In genomic region chr7:97104719-97105129, GRCh38 we compare ENCODE assay signal across 8 cellular contexts. TPM values are rescaled to one million over a fixed set of nuclear protein-coding genes. Genes with fewer than 3 reads are reported as not detected.
DNase-seq lines count a peak whose midpoint lies in the region; ATAC-seq, FAIRE-seq and TF ChIP-seq lines count a peak whose summit lies in the region.

No MANE protein-coding gene starts in this region.

- TF ChIP-seq EP300 in HepG2 (IDR thresholded peaks at IDR 0.05; ENCODE audit: low read depth in 2 of 2, low read length in 2 of 2) (no peak), HepG2 (CRISPR knock-in tag; IDR thresholded peaks at IDR 0.05; ENCODE audit: borderline replicate concordance) (no peak)

- 3% methylated on average over 6 of the region's 6 CpGs for WGBS in HepG2 (ENCODE audit: low lambda C conversion rate)

- H3K9me3 Mint-ChIP-seq in chondrocyte (ENCODE audit: low read depth), result peaks cover 5% of the 10 kb centered on the region

- H3K9me3 ChIP-seq in HepG2 (ENCODE audit: low read length), result peaks cover 6% of the 10 kb centered on the region; the same call in 1 of the 2 replicates

- intact Hi-C loops in HepG2 (cut with micrococcal nuclease; ENCODE audit: unreplicated experiment), result loop anchor here (1.0 to 2.0 kb wide), 4 partner anchors 75 to 740 kb away; no protein-coding TSS in a partner anchor

- H3K27me3 Mint-ChIP-seq in chondrocyte (ENCODE audit: low read depth), result peaks cover 14% of the 10 kb centered on the region

- no peak for TF ChIP-seq POLR2A in HepG2 (IDR thresholded peaks at IDR 0.05; ENCODE audit: insufficient read depth in 1 of 2, low read depth in 2 of 2, low read length in 2 of 2)

- DNase-seq in BJ (ENCODE audit: low read depth), result no peak
- DNase-seq in GM19238 (ENCODE audit: insufficient read length, low spot score), result peak; percentile 32
- peak; percentile 41 for DNase-seq in NCI-H446 treated with DMSO at 0.1 percent for 48 hours (lab: John Stamatoyannopoulos, UW)
- peak; percentile 80 for DNase-seq in activated CD4-positive, alpha-beta T cell treated with anti-CD3 and anti-CD28 coated beads for 48 hours
- DNase-seq in chondrocyte (ENCODE audit: low spot score), result no peak
- peak; percentile 65 for DNase-seq in HepG2 (ENCODE audit: low spot score)
- DNase-seq in stimulated activated CD4-positive, alpha-beta T cell treated with anti-CD3 and anti-CD28 coated beads, TNF-alpha, amount 100 ng/mL, for 1 hour (ENCODE audit: low read depth in 3 of 3, low spot score in 1 of 3), result peak; percentile 21 to 54 (median 22)

- POLR2A ChIA-PET in BJ (lab: Charles Lee) (no interaction called here), HepG2 (lab: Yijun Ruan, JAX) (no interaction called here)

- H3K79me2 ChIP-seq in HepG2 (ENCODE audit: insufficient read depth, low read length), result no peaks in the 10 kb centered on the region

- no peaks in the 10 kb centered on the region for H3K4me1 Mint-ChIP-seq in chondrocyte (ENCODE audit: low read depth)

- in situ Hi-C loops in HepG2 (cut with HindIII; ENCODE audit: extremely low pct_ligation_motif_present, low pct_unique_long_range_greater_than_20kb), result no loop called here

- ATAC-seq in HG03354 (IDR thresholded peaks at IDR 0.05; ENCODE audit: poor library complexity, severe bottlenecking, unreplicated experiment) (peak; percentile 98), HepG2 (peak; percentile 99)

- H3K4me2 ChIP-seq in HepG2 (ENCODE audit: low read depth, low read length), result peak overlapping the region; percentile 36; the same call in 1 of the 2 replicates

- no TSS peak for BruUV-seq in HepG2 (replicated peaks; lab: Mats Ljungman, UMichigan)

- H4K20me1 ChIP-seq in HepG2 (ENCODE audit: insufficient read depth, low read length), result no peaks in the 10 kb centered on the region

- CTCF ChIA-PET in BJ (lab: Yijun Ruan, JAX) (interaction anchor here (0.5 to 2.5 kb wide), 20 partner anchors 9 to 1345 kb away, joined by 3 to 29 read pairs (median 4); partner anchors contain the start of gene SDHAF3), HepG2 (lab: Yijun Ruan, JAX; ENCODE audit: low intra/inter-chr PET ratio, low total read pairs) (interaction anchor here (0.7 to 3.5 kb wide), 5 partner anchors 74 to 742 kb away, joined by 3 to 47 read pairs (median 8); no protein-coding TSS in a partner anchor)

- no peak overlapping the region for H3K9ac ChIP-seq in HepG2 (ENCODE audit: insufficient read depth, low read depth, low read length)

- no peak overlapping the region for H2AFZ ChIP-seq in HepG2 (ENCODE audit: low read length)

- H3K27me3 ChIP-seq in BJ (ENCODE audit: control insufficient read depth, insufficient read depth, low read length) (no peaks in the 10 kb centered on the region; the same call in 1 of the 2 replicates), HepG2 (ENCODE audit: control insufficient read depth in 1 of 2, insufficient read depth in 2 of 2, low read length in 2 of 2) (peaks cover 0 to 3% of the 10 kb centered on the region in 2 experiments; a peak in 1 of 5 replicates)

- FAIRE-seq in HepG2 (lab: Jason Lieb, UNC), result peak; percentile 63

- no peak overlapping the region for H3K4me3 Mint-ChIP-seq in chondrocyte (ENCODE audit: unreplicated experiment)

- H3K4me3 ChIP-seq in BJ (ENCODE audit: low read depth, low read length) (no peak overlapping the region), HepG2 (replicated peaks in 1 of 3; ENCODE audit: insufficient read depth in 1 of 3, low read depth in 2 of 3, low read length in 3 of 3) (no peak overlapping the region; a peak in 1 of 6 replicates)

- no peak overlapping the region for H3K27ac Mint-ChIP-seq in chondrocyte (ENCODE audit: unreplicated experiment)

- H3K4me1 ChIP-seq in HepG2 (ENCODE audit: insufficient read depth, low read length), result no peaks in the 10 kb centered on the region; the same call in 1 of the 2 replicates

- peak; percentile 68 for TF ChIP-seq CTCF in BJ (IDR thresholded peaks at IDR 0.05; ENCODE audit: insufficient read depth, low read depth, low read length)
- peak; percentile 91 for TF ChIP-seq CTCF in chondrocyte (IDR thresholded peaks at IDR 0.05)
- TF ChIP-seq CTCF in HepG2 (CRISPR knock-in tag; IDR thresholded peaks at IDR 0.05), result peak; percentile 97

- H3K27ac ChIP-seq in HepG2 (ENCODE audit: extremely low read length, insufficient read depth, low read length), result no peak overlapping the region

- TF ChIP-seq RAD21 in HepG2 (CRISPR knock-in tag; IDR thresholded peaks at IDR 0.05), result peak; percentile 85

- H3K36me3 Mint-ChIP-seq in chondrocyte (ENCODE audit: low read depth), result peaks cover 1% of the 10 kb centered on the region

- H3K36me3 ChIP-seq in BJ (ENCODE audit: control insufficient read depth, insufficient read depth, low read length) (no peaks in the 10 kb centered on the region), HepG2 (replicated peaks in 1 of 2; ENCODE audit: control insufficient read depth in 1 of 2, insufficient read depth in 2 of 2, low read length in 2 of 2) (no peaks in the 10 kb centered on the region)

TF ChIP-seq in HepG2, 621 proteins besides CTCF, POLR2A, EP300 and RAD21 (continues in another document):
- TF ChIP-seq GABPA (IDR thresholded peaks at IDR 0.05; ENCODE audit: low read depth, low read length) (no peak), GABPA (CRISPR knock-in tag; IDR thresholded peaks at IDR 0.05; ENCODE audit: low read depth) (no peak), ZNF501 (CRISPR knock-in tag; IDR thresholded peaks at IDR 0.05) (0 out of 2 replicates have a peak, but pooled peaks have one; percentile 23), ZNF383 (CRISPR knock-in tag; IDR thresholded peaks at IDR 0.05; ENCODE audit: borderline replicate concordance) (no peak), CBFB (CRISPR knock-in tag; IDR thresholded peaks at IDR 0.05) (peak; percentile 41; the same call in 1 of the 2 replicates), ZMYM4 (CRISPR knock-in tag; IDR thresholded peaks at IDR 0.05) (peak; percentile 33; the same call in 1 of the 2 replicates)

RNA-seq across cellular contexts. Expression of gene SDHAF3, which starts 12.8 kb away (rescaled TPM):
- polyA plus RNA-seq in BJ (2011; rRNA removed) (3.9 and 8.1 TPM in 2 replicates), HepG2 (2011; rRNA removed) (11.7 and 15.2 TPM in 2 replicates)
- 1.6 and 10.0 TPM in 2 replicates for polyA minus RNA-seq in BJ (2011; rRNA and poly(A)+ RNA removed)
- total RNA-seq in chondrocyte (6.0 to 14.9 TPM (median 8.0 TPM) in 3 replicates), HepG2 (2016; rRNA removed; fragmentation: Illumina TruSeq; extraction: Trizol) (32.6 and 46.9 TPM in 2 replicates)
- 16.0 and 21.0 TPM in 2 replicates for total RNA-seq in HepG2 (2016; cell fraction: cytosol; rRNA removed; fragmentation: Illumina TruSeq; extraction: Trizol; ENCODE audit: low read depth)
- total RNA-seq in HepG2 (2016; cell fraction: insoluble cytoplasmic fraction; rRNA removed; fragmentation: Illumina TruSeq; extraction: Trizol), result 40.1 and 50.4 TPM in 2 replicates
- total RNA-seq in HepG2 (2016; cell fraction: membrane; rRNA removed; fragmentation: Illumina TruSeq; extraction: Trizol), result 26.3 and 29.6 TPM in 2 replicates
- total RNA-seq in HepG2 (2016; cell fraction: nucleus; rRNA removed; fragmentation: Illumina TruSeq; extraction: Trizol), result 17.6 and 22.6 TPM in 2 replicates
- polyA plus RNA-seq in HepG2 (2011; cell fraction: cytosol; rRNA removed), result 7.3 and 9.3 TPM in 2 replicates
- 2.2 and 2.8 TPM in 2 replicates for polyA plus RNA-seq in HepG2 (2011; cell fraction: nucleus; rRNA removed)
- polyA plus RNA-seq in HepG2 (2012), result 21.1 and 45.4 TPM in 2 replicates
- polyA plus RNA-seq in HepG2 (2016; cell fraction: cytosol; fragmentation: Illumina TruSeq; extraction: Trizol; ENCODE audit: low read depth), result 18.5 and 25.0 TPM in 2 replicates
- polyA plus RNA-seq in HepG2 (2016; cell fraction: insoluble cytoplasmic fraction; fragmentation: Illumina TruSeq; extraction: Trizol; ENCODE audit: low read depth), result 71.8 and 79.1 TPM in 2 replicates
- 38.7 and 40.8 TPM in 2 replicates for polyA plus RNA-seq in HepG2 (2016; cell fraction: membrane; fragmentation: Illumina TruSeq; extraction: Trizol; ENCODE audit: low read depth)
- polyA plus RNA-seq in HepG2 (2016; cell fraction: nucleus; fragmentation: Illumina TruSeq; extraction: Trizol; ENCODE audit: insufficient read depth, low read depth), result 32.4 and 35.9 TPM in 2 replicates
- polyA minus RNA-seq in HepG2 (2011; rRNA and poly(A)+ RNA removed; ENCODE audit: low replicate concordance), result 27.1 and 28.0 TPM in 2 replicates
- 20.5 and 23.2 TPM in 2 replicates for polyA minus RNA-seq in HepG2 (2011; cell fraction: cytosol; rRNA and poly(A)+ RNA removed)
- 16.6 and 19.9 TPM in 2 replicates for polyA minus RNA-seq in HepG2 (2011; cell fraction: nucleus; rRNA and poly(A)+ RNA removed)

Comparison
In these comparisons a context has a peak if more than half of its experiments do, and no peak if none do; other contexts are left out.
1. DNase-seq: peak in GM19238 (single experiment), NCI-H446 treated with DMSO at 0.1 percent for 48 hours (single experiment), activated CD4-positive, alpha-beta T cell treated with anti-CD3 and anti-CD28 coated beads for 48 hours (single experiment), HepG2 (single experiment) and stimulated activated CD4-positive, alpha-beta T cell treated with anti-CD3 and anti-CD28 coated beads, TNF-alpha, amount 100 ng/mL, for 1 hour (3 of 3); none in BJ (single experiment) and chondrocyte (single experiment).
2. Peak in every context shown above with its lines, with median percentiles within 50 percentile points of each other: CTCF ChIP-seq.